Comparison of ENCODE assay signal across 17 cellular contexts in the genomic region with DNA sequence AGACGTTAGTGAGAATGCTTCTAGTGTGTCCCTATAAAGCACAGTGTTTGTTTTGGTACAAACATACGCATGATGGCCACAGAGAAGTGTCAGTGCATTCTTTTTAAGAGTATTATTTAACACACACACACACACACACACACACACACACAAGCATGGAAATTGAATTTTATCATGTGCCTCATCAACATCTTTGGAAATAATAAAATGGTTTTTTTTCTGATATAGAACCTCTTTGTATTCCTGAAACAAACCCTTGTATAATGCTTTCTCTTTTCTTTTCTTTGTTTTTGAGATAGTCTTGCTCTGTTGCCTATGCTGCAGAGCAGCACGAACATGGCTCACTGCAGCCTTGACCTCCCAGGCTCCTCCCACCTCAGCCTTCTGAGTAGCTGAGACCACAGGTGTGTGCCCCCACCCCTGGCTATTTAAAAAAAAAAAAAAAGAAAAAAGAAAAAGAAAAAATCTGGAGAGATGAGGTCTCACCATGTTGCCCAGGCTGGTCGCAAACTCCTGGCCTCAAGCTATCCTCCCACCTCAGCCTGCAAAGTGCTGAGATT.
DNase-seq lines count a peak whose midpoint lies in the region; ATAC-seq, FAIRE-seq and TF ChIP-seq lines count a peak whose summit lies in the region.
"Had no signal": no experiment of that assay in that cellular context is flagged by ENCODE, and none has a peak within 500 bp of the region (broad histone marks: within the 10 kb centered on the region; RNA-seq: fewer than 3 reads in every experiment).

No MANE protein-coding gene starts in this region.

- no peaks in the 10 kb centered on the region for H3K27me3 Mint-ChIP-seq in glutamatergic neuron (ENCODE audit: unreplicated experiment)

- peak; percentile 23 for FAIRE-seq in frontal cortex (lab: Jason Lieb, UNC)
- FAIRE-seq: H1 had no signal

- H3K4me3 ChIP-seq in HEK293 (ENCODE audit: low read depth, low read length): no peak overlapping the region

- no peaks in the 10 kb centered on the region for H3K9me3 Mint-ChIP-seq in glutamatergic neuron (ENCODE audit: unreplicated experiment)
- H3K9me3 Mint-ChIP-seq: CD4-positive, alpha-beta memory T cell; H9 had no signal

- H3K4me1 ChIP-seq in HEK293 (ENCODE audit: control insufficient read depth, insufficient read depth, low read length): peaks cover 7% of the 10 kb centered on the region; the same call in 1 of the 2 replicates

- POLR2A ChIA-PET in HEK293 (lab: Yijun Ruan, JAX): no interaction called here

- H3K4me3 Mint-ChIP-seq in glutamatergic neuron (ENCODE audit: unreplicated experiment): no peak overlapping the region
- H3K4me3 Mint-ChIP-seq: CD14-positive monocyte; CD4-positive, alpha-beta memory T cell; H9 had no signal

- ATAC-seq in HG03139 (IDR thresholded peaks at IDR 0.05; ENCODE audit: unreplicated experiment): no peak
- ATAC-seq in HG02623 (IDR thresholded peaks at IDR 0.05; ENCODE audit: unreplicated experiment): no peak

- intact Hi-C loops in posterior cingulate gyrus (cut with DNase I): no loop called here

- H3K36me3 ChIP-seq in HEK293 (ENCODE audit: control insufficient read depth in 2 of 2, insufficient read depth in 1 of 2, low read length in 2 of 2): no peaks in the 10 kb centered on the region

- CTCF ChIA-PET in HEK293 (lab: Yijun Ruan, JAX): interaction anchor here (0.6 kb wide), 1 partner anchor 145 kb away, joined by 8 read pairs; no protein-coding TSS in a partner anchor

- no peak for TF ChIP-seq CTCF in HEK293 (tag by site-specific recombination; IDR thresholded peaks at IDR 0.05)
- TF ChIP-seq CTCF in glutamatergic neuron (IDR thresholded peaks at IDR 0.05; ENCODE audit: partially characterized antibody, unreplicated experiment): no peak

- no peaks in the 10 kb centered on the region for H3K9me3 ChIP-seq in HEK293 (ENCODE audit: control insufficient read depth, insufficient read depth, low read depth, low read length)

- H3K27ac ChIP-seq in HEK293 (ENCODE audit: extremely low read depth, low read depth, low read length) (no peak overlapping the region), substantia nigra (ENCODE audit: low read depth, low read length, poor library complexity, severe bottlenecking) (peak overlapping the region; percentile 19)

- DNase-seq in frontal cortex (ENCODE audit: low spot score in 2 of 2) (no peak), medulla oblongata (ENCODE audit: extremely low spot score) (peak; percentile 39), substantia nigra (lab: John Stamatoyannopoulos, UW) (peak in 3 of 49 donors; percentile 12 to 27 (median 14)), posterior cingulate gyrus (no peak), glutamatergic neuron (no peak)
- DNase-seq: AML-193; CD4-positive, alpha-beta memory T cell; DMS153; DMS79; GF-D8; H9; KG1 had no signal

- H3K4me1 Mint-ChIP-seq in glutamatergic neuron (ENCODE audit: low read depth, unreplicated experiment): no peaks in the 10 kb centered on the region
- H3K4me1 Mint-ChIP-seq: CD14-positive monocyte; CD4-positive, alpha-beta memory T cell had no signal

- no peaks in the 10 kb centered on the region for H3K36me3 Mint-ChIP-seq in glutamatergic neuron (ENCODE audit: unreplicated experiment)
- H3K36me3 Mint-ChIP-seq: CD14-positive monocyte; CD4-positive, alpha-beta memory T cell had no signal

- no peak overlapping the region for H3K27ac Mint-ChIP-seq in glutamatergic neuron (ENCODE audit: unreplicated experiment)
- H3K27ac Mint-ChIP-seq: CD14-positive monocyte; CD4-positive, alpha-beta memory T cell had no signal

TF ChIP-seq in HEK293, 187 proteins besides CTCF, POLR2A, EP300 and RAD21:
- TF ChIP-seq GLIS2 (tag by site-specific recombination; IDR thresholded peaks at IDR 0.05) (no peak), ZBTB7A (tag by site-specific recombination; IDR thresholded peaks at IDR 0.05; ENCODE audit: low read depth) (no peak), KLF16 (tag by site-specific recombination; IDR thresholded peaks at IDR 0.05) (no peak), ZNF473 (tag by site-specific recombination; IDR thresholded peaks at IDR 0.05) (no peak), ZBTB21 (tag by site-specific recombination; IDR thresholded peaks at IDR 0.05) (no peak), ZNF248 (tag by site-specific recombination; IDR thresholded peaks at IDR 0.05) (no peak), ZNF146 (tag by site-specific recombination; IDR thresholded peaks at IDR 0.05) (no peak), SCRT1 (tag by site-specific recombination; IDR thresholded peaks at IDR 0.05; ENCODE audit: borderline replicate concordance) (0 out of 2 replicates have a peak, but pooled peaks have one; percentile 26)
- TF ChIP-seq, protein P1, sequence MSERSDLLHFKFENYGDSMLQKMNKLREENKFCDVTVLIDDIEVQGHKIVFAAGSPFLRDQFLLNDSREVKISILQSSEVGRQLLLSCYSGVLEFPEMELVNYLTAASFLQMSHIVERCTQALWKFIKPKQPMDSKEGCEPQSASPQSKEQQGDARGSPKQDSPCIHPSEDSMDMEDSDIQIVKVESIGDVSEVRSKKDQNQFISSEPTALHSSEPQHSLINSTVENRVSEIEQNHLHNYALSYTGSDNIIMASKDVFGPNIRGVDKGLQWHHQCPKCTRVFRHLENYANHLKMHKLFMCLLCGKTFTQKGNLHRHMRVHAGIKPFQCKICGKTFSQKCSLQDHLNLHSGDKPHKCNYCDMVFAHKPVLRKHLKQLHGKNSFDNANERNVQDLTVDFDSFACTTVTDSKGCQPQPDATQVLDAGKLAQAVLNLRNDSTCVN (tag by site-specific recombination; optimal IDR thresholded peaks at IDR 0.05): no peak
